Comparison of ENCODE assay signal across 1 cellular context in genomic region chr6:125956506-125957390, GRCh38.
TF ChIP-seq lines count a peak whose summit lies in the region.

Gene HINT3, plus strand, starts transcription at chr6:125956770. Its CDS starts 208 bp downstream, at chr6:125956978.

TF ChIP-seq in HepG2, 621 proteins besides CTCF, POLR2A, EP300 and RAD21 (continued from another document and continues in another):
- TF ChIP-seq ZNF143 (CRISPR knock-in tag; IDR thresholded peaks at IDR 0.05) (peak; percentile 50; the same call in 1 of the 2 replicates), E2F2 (CRISPR knock-in tag; IDR thresholded peaks at IDR 0.05; ENCODE audit: borderline replicate concordance) (peak; percentile 79), ZNF672 (CRISPR knock-in tag; IDR thresholded peaks at IDR 0.05) (no peak), ZNF24 (IDR thresholded peaks at IDR 0.05) (peak; percentile 61), SIN3A (IDR thresholded peaks at IDR 0.05; ENCODE audit: borderline replicate concordance, low read depth, low read length) (peak; percentile 97), ZNF264 (CRISPR knock-in tag; IDR thresholded peaks at IDR 0.05) (peak; percentile 89), CHD4 (IDR thresholded peaks at IDR 0.05; ENCODE audit: borderline replicate concordance, low read length) (peak; percentile 89; the same call in 1 of the 2 replicates), ZNF704 (CRISPR knock-in tag; IDR thresholded peaks at IDR 0.05; ENCODE audit: borderline replicate concordance) (peak; percentile 90; the same call in 1 of the 2 replicates), ARID2 (CRISPR knock-in tag; IDR thresholded peaks at IDR 0.05; ENCODE audit: borderline replicate concordance) (peak; percentile 99), ZNF367 (CRISPR knock-in tag; IDR thresholded peaks at IDR 0.05; ENCODE audit: borderline replicate concordance) (0 out of 2 replicates have a peak, but pooled peaks have one; percentile 49), ZNF598 (CRISPR knock-in tag; IDR thresholded peaks at IDR 0.05; ENCODE audit: borderline replicate concordance) (peak; percentile 99; the same call in 1 of the 2 replicates), TFE3 (CRISPR knock-in tag; IDR thresholded peaks at IDR 0.05) (0 out of 2 replicates have a peak, but pooled peaks have one; percentile 40), IRF2 (CRISPR knock-in tag; IDR thresholded peaks at IDR 0.05) (peak; percentile 96), SSRP1 (CRISPR knock-in tag; IDR thresholded peaks at IDR 0.05) (peak; percentile 94; the same call in 1 of the 2 replicates), ETS1 (CRISPR knock-in tag; IDR thresholded peaks at IDR 0.05) (no peak), ZNF761 (CRISPR knock-in tag; conservative IDR thresholded peaks at IDR 0.05) (peak; percentile 40; the same call in 1 of the 2 replicates), ZNF770 (CRISPR knock-in tag; IDR thresholded peaks at IDR 0.05) (peak; percentile 97), DNMT1 (CRISPR knock-in tag; IDR thresholded peaks at IDR 0.05) (peak; percentile 93), ZBTB21 (CRISPR knock-in tag; IDR thresholded peaks at IDR 0.05) (peak; percentile 99), ARHGAP35 (CRISPR knock-in tag; IDR thresholded peaks at IDR 0.05; ENCODE audit: borderline replicate concordance) (peak; percentile 76; the same call in 1 of the 2 replicates), ZNF713 (CRISPR knock-in tag; IDR thresholded peaks at IDR 0.05) (no peak; the same call in 1 of the 2 replicates), ZNF547 (CRISPR knock-in tag; IDR thresholded peaks at IDR 0.05) (peak; percentile 97), U2AF2 (IDR thresholded peaks at IDR 0.05; ENCODE audit: low read depth, low read length) (no peak), ZNF557 (CRISPR knock-in tag; IDR thresholded peaks at IDR 0.05) (peak; percentile 59), TEAD2 (CRISPR knock-in tag; IDR thresholded peaks at IDR 0.05) (peak; percentile 74; the same call in 1 of the 2 replicates), ZNF614 (CRISPR knock-in tag; IDR thresholded peaks at IDR 0.05; ENCODE audit: borderline replicate concordance) (peak; percentile 90), SNAPC2 (CRISPR knock-in tag; IDR thresholded peaks at IDR 0.05) (peak; percentile 91; the same call in 1 of the 2 replicates), RBFOX2 (IDR thresholded peaks at IDR 0.05; ENCODE audit: low read depth, low read length) (peak; percentile 95), ZFYVE20 (CRISPR knock-in tag; IDR thresholded peaks at IDR 0.05; ENCODE audit: borderline replicate concordance, low read depth) (no peak), HDAC1 (CRISPR knock-in tag; IDR thresholded peaks at IDR 0.05) (peak; percentile 97), HNF1A (IDR thresholded peaks at IDR 0.05; ENCODE audit: low read depth) (peak; percentile 54; the same call in 1 of the 2 replicates), HNF1A (CRISPR knock-in tag; IDR thresholded peaks at IDR 0.05; ENCODE audit: borderline replicate concordance) (peak; percentile 85; the same call in 1 of the 2 replicates), NR0B2 (CRISPR knock-in tag; IDR thresholded peaks at IDR 0.05) (peak; percentile 77; the same call in 1 of the 2 replicates), PAWR (CRISPR knock-in tag; IDR thresholded peaks at IDR 0.05; ENCODE audit: borderline replicate concordance) (no peak; the same call in 1 of the 2 replicates), ZNF747 (CRISPR knock-in tag; IDR thresholded peaks at IDR 0.05; ENCODE audit: borderline replicate concordance) (peak; percentile 98), ZNF660 (CRISPR knock-in tag; IDR thresholded peaks at IDR 0.05; ENCODE audit: borderline replicate concordance, low read depth) (no peak), ZNF207 (IDR thresholded peaks at IDR 0.05; ENCODE audit: borderline replicate concordance) (no peak), ZNF670 (CRISPR knock-in tag; IDR thresholded peaks at IDR 0.05; ENCODE audit: borderline replicate concordance) (peak; percentile 87; the same call in 1 of the 2 replicates), ZNF138 (CRISPR knock-in tag; IDR thresholded peaks at IDR 0.05; ENCODE audit: low read depth) (peak; percentile 98), ZNF180 (CRISPR knock-in tag; IDR thresholded peaks at IDR 0.05; ENCODE audit: borderline replicate concordance, low read depth) (peak; percentile 92; the same call in 1 of the 2 replicates), ZNF124 (CRISPR knock-in tag; IDR thresholded peaks at IDR 0.05) (peak; percentile 88; the same call in 1 of the 2 replicates), MTA3 (CRISPR knock-in tag; IDR thresholded peaks at IDR 0.05) (no peak), MAX (IDR thresholded peaks at IDR 0.05) (peak; percentile 91), NR1H2 (CRISPR knock-in tag; IDR thresholded peaks at IDR 0.05; ENCODE audit: borderline replicate concordance, low read depth) (peak; percentile 89; the same call in 1 of the 2 replicates), PATZ1 (CRISPR knock-in tag; IDR thresholded peaks at IDR 0.05) (peak; percentile 42), HINFP (CRISPR knock-in tag; IDR thresholded peaks at IDR 0.05; ENCODE audit: low read depth) (peak; percentile 58; the same call in 1 of the 2 replicates), SNAPC5 (CRISPR knock-in tag; IDR thresholded peaks at IDR 0.05; ENCODE audit: borderline replicate concordance) (peak; percentile 67; the same call in 1 of the 2 replicates), CBFB (CRISPR knock-in tag; IDR thresholded peaks at IDR 0.05) (peak; percentile 86), NFE2L2 (IDR thresholded peaks at IDR 0.05; ENCODE audit: low read length) (no peak), HNRNPL (IDR thresholded peaks at IDR 0.05; ENCODE audit: low read depth, low read length) (no peak), RBM39 (IDR thresholded peaks at IDR 0.05; ENCODE audit: low read depth, low read length, poor library complexity, severe bottlenecking) (no peak), MIXL1 (CRISPR knock-in tag; IDR thresholded peaks at IDR 0.05) (peak; percentile 91)
